In genomic region chr12:21350975-21351374, GRCh38 we compare ENCODE assay signal across 18 cellular contexts. TPM values are rescaled to one million over a fixed set of nuclear protein-coding genes. Genes with fewer than 3 reads are reported as not detected.
"Had no signal": no experiment of that assay in that cellular context is flagged by ENCODE, and none has a peak within 500 bp of the region (broad histone marks: within the 10 kb centered on the region; RNA-seq: fewer than 3 reads in every experiment).

No MANE protein-coding gene starts in this region.

- DNase-seq: activated CD4-positive, alpha-beta memory T cell treated with anti-CD3 and anti-CD28 coated beads for 36 hours; activated CD4-positive, alpha-beta T cell treated with anti-CD3 and anti-CD28 coated beads for 36 hours; activated CD8-positive, alpha-beta memory T cell treated with anti-CD3 and anti-CD28 coated beads, Interleukin-2, amount 10 ng/mL, durations not matched to agents 7 days and 5 days; activated effector memory CD4-positive, alpha-beta T cell treated with Interleukin-2 at 50 U/mL for 16 hours; activated T-cell treated with anti-CD3 and anti-CD28 coated beads, Interleukin-2, amount 50 U/mL, for 24 hours; amniotic stem cell; central memory CD4-positive, alpha-beta T cell; colonic mucosa; hippocampal formation; left lung; mucosa of descending colon; naive thymus-derived CD8-positive, alpha-beta T cell; retina; T1000; upper lobe of right lung had no signal

- H3K27ac ChIP-seq: colonic mucosa, esophagus muscularis mucosa, left lung, thoracic aorta, upper lobe of right lung had no signal

- H3K4me3 ChIP-seq: colonic mucosa, esophagus muscularis mucosa, left lung, mucosa of descending colon, thoracic aorta, upper lobe of right lung had no signal

- H3K27me3 ChIP-seq: colonic mucosa, esophagus muscularis mucosa, left lung, upper lobe of right lung had no signal

- H3K4me1 ChIP-seq: colonic mucosa, left lung, upper lobe of right lung had no signal

- H3K9me3 ChIP-seq: colonic mucosa, esophagus muscularis mucosa, left lung, mucosa of descending colon, thoracic aorta, upper lobe of right lung had no signal

- H3K36me3 ChIP-seq: colonic mucosa, esophagus muscularis mucosa, left lung, thoracic aorta, upper lobe of right lung had no signal

RNA-seq across cellular contexts. Expression of gene SLCO1A2, which starts 16.3 kb away (rescaled TPM):
- total RNA-seq: activated CD4-positive, alpha-beta memory T cell treated with anti-CD3 and anti-CD28 coated beads for 36 hours; activated CD4-positive, alpha-beta T cell treated with anti-CD3 and anti-CD28 coated beads for 36 hours; activated CD8-positive, alpha-beta memory T cell treated with anti-CD3 and anti-CD28 coated beads, Interleukin-2, amount 10 ng/mL, durations not matched to agents 7 days and 5 days; colonic mucosa; mucosa of descending colon; thoracic aorta had no signal
- polyA plus RNA-seq: keratinocyte had no signal

RNA-seq across cellular contexts. Expression of gene IAPP, which starts 21.7 kb away (rescaled TPM):
- total RNA-seq: activated CD4-positive, alpha-beta memory T cell treated with anti-CD3 and anti-CD28 coated beads for 36 hours; activated CD4-positive, alpha-beta T cell treated with anti-CD3 and anti-CD28 coated beads for 36 hours; activated CD8-positive, alpha-beta memory T cell treated with anti-CD3 and anti-CD28 coated beads, Interleukin-2, amount 10 ng/mL, durations not matched to agents 7 days and 5 days; colonic mucosa; esophagus muscularis mucosa; left lung; mucosa of descending colon; naive thymus-derived CD8-positive, alpha-beta T cell; thoracic aorta; upper lobe of right lung had no signal
- polyA plus RNA-seq: keratinocyte; naive thymus-derived CD8-positive, alpha-beta T cell had no signal
